19 cellular contexts compared by ENCODE assay signal in the genomic region with DNA sequence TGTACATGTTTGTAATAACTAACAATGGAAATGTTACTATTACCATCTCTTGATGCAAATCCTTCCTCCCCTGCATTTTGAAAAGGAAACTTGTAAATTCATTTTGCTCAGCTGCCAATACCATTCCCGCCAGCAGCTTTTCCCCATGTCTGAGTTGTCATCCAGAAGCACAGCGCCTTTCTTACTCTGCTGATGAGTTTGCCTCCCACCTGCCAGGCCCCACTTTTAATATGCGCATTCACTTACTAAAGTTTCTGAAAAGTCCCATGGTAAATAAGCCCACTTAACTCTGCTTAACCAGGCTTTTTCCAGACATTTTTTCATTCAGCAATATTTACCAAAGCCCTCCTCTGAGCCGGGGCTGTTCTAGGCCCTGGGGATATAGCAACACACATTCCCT. TPM values are rescaled to one million over a fixed set of nuclear protein-coding genes. Genes with fewer than 3 reads are reported as not detected.
DNase-seq lines count a peak whose midpoint lies in the region; ATAC-seq and TF ChIP-seq lines count a peak whose summit lies in the region.
"Had no signal": no experiment of that assay in that cellular context is flagged by ENCODE, and none has a peak within 500 bp of the region (broad histone marks: within the 10 kb centered on the region; RNA-seq: fewer than 3 reads in every experiment).

No MANE protein-coding gene starts in this region.

- H3K23ac ChIP-seq in H9 (ENCODE audit: insufficient read length, low read depth, low read length), result no peak overlapping the region
- H3K23ac ChIP-seq in neuronal stem cell (ENCODE audit: low read depth, low read length, poor library complexity), result no peak overlapping the region

- POLR2A ChIA-PET in CD8-positive, alpha-beta memory T cell (lab: Charles Lee), result no interaction called here

- H3K9me3 Mint-ChIP-seq in H9, result no peaks in the 10 kb centered on the region
- no peaks in the 10 kb centered on the region for H3K9me3 Mint-ChIP-seq in CD8-positive, alpha-beta memory T cell

- peak overlapping the region; percentile 7 to 63; a peak in 4 of 5 replicates for H3K4me3 Mint-ChIP-seq in H9
- peak overlapping the region in 1 of 7 donors; percentile 8 for H3K4me3 Mint-ChIP-seq in CD8-positive, alpha-beta memory T cell

- H4K20me1 ChIP-seq in H9 (ENCODE audit: control insufficient read depth, insufficient read depth, insufficient read length), result no peaks in the 10 kb centered on the region

- peaks cover 80 to 85% of the 10 kb centered on the region in 2 experiments for H3K4me1 Mint-ChIP-seq in H9
- H3K4me1 Mint-ChIP-seq in CD8-positive, alpha-beta memory T cell, result peaks cover 22 to 38% (median 26%) of the 10 kb centered on the region in 3 donors

- H3K79me2 ChIP-seq in H9 (ENCODE audit: insufficient read depth, low read length), result peaks cover 8% of the 10 kb centered on the region; the same call in 1 of the 2 replicates

- no peak for ATAC-seq in left lung

- H3K9me3 ChIP-seq in H9 (ENCODE audit: control insufficient read depth, low read depth, low read length), result no peaks in the 10 kb centered on the region
- no peaks in the 10 kb centered on the region for H3K9me3 ChIP-seq in NT2/D1 (ENCODE audit: insufficient read depth, low read length)
- H3K9me3 ChIP-seq in esophagus muscularis mucosa, result no peaks in the 10 kb centered on the region
- H3K9me3 ChIP-seq in neuronal stem cell (replicated peaks in 1 of 2; ENCODE audit: control insufficient read depth in 2 of 2, insufficient read depth in 1 of 2, low read depth in 1 of 2, low read length in 2 of 2), result no peaks in the 10 kb centered on the region
- no peaks in the 10 kb centered on the region for H3K9me3 ChIP-seq in left lung
- H3K9me3 ChIP-seq in CD8-positive, alpha-beta memory T cell (ENCODE audit: low read length), result no peaks in the 10 kb centered on the region
- H3K9me3 ChIP-seq: BLaER1 had no signal

- H3K56ac ChIP-seq in H9 (ENCODE audit: insufficient read length, low read depth, low read length), result no peak overlapping the region

- no peak overlapping the region for H2BK5ac ChIP-seq in H9 (ENCODE audit: insufficient read length, low read length)
- no peak overlapping the region for H2BK5ac ChIP-seq in neuronal stem cell (ENCODE audit: low read length)

- H2BK15ac ChIP-seq in H9 (ENCODE audit: low read depth, low read length), result no peak overlapping the region
- H2BK15ac ChIP-seq in neuronal stem cell (ENCODE audit: low read length), result no peak overlapping the region

- H2BK20ac ChIP-seq in H9 (ENCODE audit: low read depth, low read length, poor library complexity, severe bottlenecking), result no peak overlapping the region

- no peak overlapping the region for H3T11ph ChIP-seq in H9 (ENCODE audit: low read length)

- H3K9ac ChIP-seq in H9 (ENCODE audit: extremely low read depth, insufficient read length, low read length) (no peak overlapping the region), NT2/D1 (ENCODE audit: insufficient read length, low read depth) (no peak overlapping the region), neuronal stem cell (ENCODE audit: low read depth, low read length, poor library complexity) (no peak overlapping the region)
- H3K9ac ChIP-seq: BLaER1, GM23248 had no signal

- no peak overlapping the region for H2BK120ac ChIP-seq in H9 (ENCODE audit: low read depth, low read length, poor library complexity, severe bottlenecking)
- no peak overlapping the region for H2BK120ac ChIP-seq in neuronal stem cell (ENCODE audit: low read depth, low read length)

- H4K5ac ChIP-seq in H9 (ENCODE audit: insufficient read length, low read depth, low read length), result no peak overlapping the region

- intact Hi-C loops in esophagus muscularis mucosa (cut with DNase I), result no loop called here
- intact Hi-C loops in left lung (cut with DNase I), result no loop called here

- H2AK5ac ChIP-seq in H9 (ENCODE audit: insufficient read length, low read length), result no peak overlapping the region
- H2AK5ac ChIP-seq in neuronal stem cell (ENCODE audit: low read depth, low read length), result no peak overlapping the region

- no peak overlapping the region for H4K91ac ChIP-seq in H9 (ENCODE audit: insufficient read length, low read depth, low read length)
- no peak overlapping the region for H4K91ac ChIP-seq in neuronal stem cell (ENCODE audit: low read depth, low read length, poor library complexity)

- H2BK12ac ChIP-seq in H9 (ENCODE audit: insufficient read length, low read depth, low read length) (no peak overlapping the region), neuronal stem cell (ENCODE audit: low read length) (no peak overlapping the region)

- no CpG with 5 or more reads among the region's 4 CpGs for WGBS in H9 (ENCODE audit: extremely low coverage, insufficient read length, low lambda C conversion rate)
- WGBS in esophagus muscularis mucosa, result 95% methylated on average over 4 of the region's 4 CpGs
- WGBS in neuronal stem cell (ENCODE audit: extremely low coverage in 2 of 2, insufficient read length in 2 of 2, insufficient replicate concordance in 1 of 2), 2 donors, result no CpG with 5 or more reads among the region's 4 CpGs

- no peak overlapping the region for H3K18ac ChIP-seq in H9 (ENCODE audit: insufficient read length, low read depth, low read length)
- H3K18ac ChIP-seq in neuronal stem cell (ENCODE audit: low read length), result no peak overlapping the region

- H3K27ac ChIP-seq in H9 (ENCODE audit: insufficient read length, low read depth, low read length) (no peak overlapping the region), esophagus muscularis mucosa (replicated peaks in 1 of 4) (no peak overlapping the region), neuronal stem cell (replicated peaks; ENCODE audit: low read length) (peak overlapping the region; percentile 81), left lung (no peak overlapping the region)
- no peak overlapping the region for H3K27ac ChIP-seq in CD8-positive, alpha-beta memory T cell (ENCODE audit: low read depth, low read length)
- H3K27ac ChIP-seq: BLaER1, GM23248, SK-N-MC had no signal

- TF ChIP-seq CTCF in H9 (conservative IDR thresholded peaks at IDR 0.05) (no peak), esophagus muscularis mucosa (IDR thresholded peaks at IDR 0.05) (no peak), left lung (IDR thresholded peaks at IDR 0.05) (no peak)

- H3K14ac ChIP-seq in H9 (ENCODE audit: insufficient read depth, low read length), result no peak overlapping the region
- no peak overlapping the region for H3K14ac ChIP-seq in neuronal stem cell (ENCODE audit: low read length)

- H3K27me3 ChIP-seq in H9 (ENCODE audit: insufficient read depth, low read length) (no peaks in the 10 kb centered on the region), NT2/D1 (ENCODE audit: insufficient read depth, insufficient read length) (no peaks in the 10 kb centered on the region), esophagus muscularis mucosa (no peaks in the 10 kb centered on the region), neuronal stem cell (ENCODE audit: control insufficient read depth in 3 of 3, insufficient read depth in 3 of 3, low read depth in 1 of 3, low read length in 3 of 3) (no peaks in the 10 kb centered on the region), left lung (peaks cover 0 to 19% of the 10 kb centered on the region in 2 donors)
- H3K27me3 ChIP-seq in CD8-positive, alpha-beta memory T cell (ENCODE audit: insufficient read depth, low read length, poor library complexity, severe bottlenecking), result no peaks in the 10 kb centered on the region
- H3K27me3 ChIP-seq: BLaER1 had no signal

- DNase-seq in H9, result no peak
- peak; percentile 32 for DNase-seq in NT2/D1 (ENCODE audit: low read depth, low spot score)
- peak; percentile 31 for DNase-seq in esophagus muscularis mucosa (ENCODE audit: extremely low spot score)
- no peak for DNase-seq in neuronal stem cell (ENCODE audit: low spot score)
- DNase-seq in mesenteric fat pad (ENCODE audit: low spot score), result no peak
- no peak for DNase-seq in left lung
- DNase-seq in G401 (ENCODE audit: low spot score), result no peak
- DNase-seq in CD8-positive, alpha-beta memory T cell, result no peak
- DNase-seq: DMS153, GM23248, Karpas-422, NCI-H1105 treated with DMSO at 0.1 percent for 48 hours, NCI-H187, NCI-H2171, NCI-H446 treated with DMSO at 0.1 percent for 48 hours, NCI-H774 had no signal

- CTCF ChIA-PET in CD8-positive, alpha-beta memory T cell (lab: Charles Lee), result interaction anchor here (1.4 kb wide), 1 partner anchor 33 kb away, joined by 4 read pairs; no protein-coding TSS in a partner anchor

- H3K4me2 ChIP-seq in H9 (ENCODE audit: insufficient read depth, insufficient read length, low read length) (no peak overlapping the region), neuronal stem cell (ENCODE audit: insufficient read depth, low read length, poor library complexity, severe bottlenecking) (no peak overlapping the region)
- H3K4me2 ChIP-seq: BLaER1 had no signal

- H3K4me1 ChIP-seq in H9 (ENCODE audit: insufficient read depth, low read length) (peaks cover 31% of the 10 kb centered on the region), NT2/D1 (ENCODE audit: insufficient read depth, insufficient read length) (peaks cover 24% of the 10 kb centered on the region), esophagus muscularis mucosa (peaks cover 20 to 33% (median 26%) of the 10 kb centered on the region in 4 donors), neuronal stem cell (ENCODE audit: control insufficient read depth in 2 of 2, insufficient read depth in 1 of 2, low read depth in 1 of 2, low read length in 2 of 2) (peaks cover 20 to 21% of the 10 kb centered on the region in 2 donors), left lung (peaks cover 0 to 21% of the 10 kb centered on the region in 2 donors)
- H3K4me1 ChIP-seq in CD8-positive, alpha-beta memory T cell (ENCODE audit: insufficient read depth, low read length), result peaks cover 3% of the 10 kb centered on the region

- TF ChIP-seq POLR2A in esophagus muscularis mucosa (IDR thresholded peaks at IDR 0.05; ENCODE audit: low read depth), result no peak

- in situ Hi-C loops in G401 (cut with HindIII; ENCODE audit: low sequenced_read_pairs), result no loop called here

- H3K79me1 ChIP-seq in H9 (ENCODE audit: insufficient read depth, low read depth, low read length, poor library complexity, severe bottlenecking) (no peaks in the 10 kb centered on the region), neuronal stem cell (ENCODE audit: low read depth, low read length) (peaks cover 5% of the 10 kb centered on the region)

- peaks cover 13% of the 10 kb centered on the region for H3K23me2 ChIP-seq in H9 (ENCODE audit: insufficient read length, low read depth, low read length, poor library complexity, severe bottlenecking)

- H3K4me3 ChIP-seq in NT2/D1 (ENCODE audit: insufficient read length, low read depth), result no peak overlapping the region
- H3K4me3 ChIP-seq in esophagus muscularis mucosa, result no peak overlapping the region
- no peak overlapping the region for H3K4me3 ChIP-seq in neuronal stem cell (ENCODE audit: low read length in 2 of 2)
- H3K4me3 ChIP-seq in left lung, result no peak overlapping the region
- no peak overlapping the region for H3K4me3 ChIP-seq in CD8-positive, alpha-beta memory T cell (ENCODE audit: low read length)
- H3K4me3 ChIP-seq: BLaER1, GM23248, SK-N-MC had no signal

- H3K36me3 Mint-ChIP-seq in H9 (ENCODE audit: insufficient read depth in 1 of 3, low read depth in 3 of 3), result peaks cover 4 to 5% (median 5%) of the 10 kb centered on the region in 3 experiments; a peak in 6 of 7 replicates
- peaks cover 0 to 12% (median 0%) of the 10 kb centered on the region in 3 donors for H3K36me3 Mint-ChIP-seq in CD8-positive, alpha-beta memory T cell

- H2AFZ ChIP-seq in H9 (ENCODE audit: low read length) (no peak overlapping the region), neuronal stem cell (ENCODE audit: low read length) (no peak overlapping the region)
- H2AFZ ChIP-seq: GM23248 had no signal

- H4K8ac ChIP-seq in H9 (replicated peaks; ENCODE audit: insufficient read length, low read depth, low read length), result no peak overlapping the region
- no peak overlapping the region for H4K8ac ChIP-seq in neuronal stem cell (ENCODE audit: low read depth, low read length)

- H3K27ac Mint-ChIP-seq in H9, result peak overlapping the region; percentile 87 to 98 (median 98)
- peak overlapping the region in 2 of 8 donors; percentile 10 to 92 for H3K27ac Mint-ChIP-seq in CD8-positive, alpha-beta memory T cell

- H3K27me3 Mint-ChIP-seq in H9 (ENCODE audit: low read depth), result peaks cover 5% of the 10 kb centered on the region
- H3K27me3 Mint-ChIP-seq in CD8-positive, alpha-beta memory T cell, result no peaks in the 10 kb centered on the region

- TF ChIP-seq EP300 in esophagus muscularis mucosa (IDR thresholded peaks at IDR 0.05), result no peak

- peaks cover 24% of the 10 kb centered on the region for H3K36me3 ChIP-seq in NT2/D1 (ENCODE audit: insufficient read depth, insufficient read length, low read length)
- peaks cover 0 to 25% (median 5%) of the 10 kb centered on the region in 4 donors for H3K36me3 ChIP-seq in esophagus muscularis mucosa
- H3K36me3 ChIP-seq in neuronal stem cell (replicated peaks in 1 of 2; ENCODE audit: control insufficient read depth in 2 of 2, insufficient read depth in 2 of 2, low read length in 2 of 2), result peaks cover 3 to 27% of the 10 kb centered on the region in 2 donors
- H3K36me3 ChIP-seq in left lung, result no peaks in the 10 kb centered on the region
- no peaks in the 10 kb centered on the region for H3K36me3 ChIP-seq in CD8-positive, alpha-beta memory T cell (ENCODE audit: insufficient read depth, low read length)

- H3K4ac ChIP-seq in H9 (ENCODE audit: low read depth, low read length) (no peak overlapping the region), neuronal stem cell (ENCODE audit: low read length) (no peak overlapping the region)

RNA-seq across cellular contexts. Expression of a gene that starts 3.9 kb away (rescaled TPM):
- total RNA-seq in H9 (2021), result 29.7 and 29.8 TPM in 2 replicates
- total RNA-seq in esophagus muscularis mucosa, result 10 to 100 TPM; 10.8 to 17.0 (median 13.5) TPM
- 17.5 TPM for polyA plus RNA-seq in neuronal stem cell (2013, experiment 1 of 2)
- 16.7 TPM for polyA plus RNA-seq in neuronal stem cell (2013, experiment 2 of 2)
- 4.1 TPM for total RNA-seq in mesenteric fat pad
- total RNA-seq in left lung, result 10 to 100 TPM in 1 of 2 donors, 1 to 10 TPM in 1; 7.3 to 11.9 TPM
- 18.9 and 23.6 TPM in 2 replicates for total RNA-seq in G401 (2014; rRNA removed; shearing (Covaris generic))
- 10 to 100 TPM; 11.0 to 15.5 TPM for total RNA-seq in CD8-positive, alpha-beta memory T cell
- 7.2 TPM for polyA plus RNA-seq in CD8-positive, alpha-beta memory T cell

RNA-seq across cellular contexts. Expression of a gene that starts 56.7 kb away (rescaled TPM):
- not detected in 2 replicates for total RNA-seq in H9 (2021)
- total RNA-seq in esophagus muscularis mucosa, result not detected
- not detected for polyA plus RNA-seq in neuronal stem cell (2013, experiment 1 of 2)
- polyA plus RNA-seq in neuronal stem cell (2013, experiment 2 of 2), result not detected
- not detected for total RNA-seq in mesenteric fat pad
- total RNA-seq in left lung, result not detected
- total RNA-seq in G401 (2014; rRNA removed; shearing (Covaris generic)), result not detected in 2 replicates
- not detected for total RNA-seq in CD8-positive, alpha-beta memory T cell
- not detected for polyA plus RNA-seq in CD8-positive, alpha-beta memory T cell
- total RNA-seq: GM23248 had no signal
- polyA plus RNA-seq: AG04450, GM23248 had no signal

Comparison
In these comparisons a context has a peak if more than half of its experiments do, and no peak if none do; other contexts are left out.
1. DNase-seq: peak in NT2/D1 (single experiment) and esophagus muscularis mucosa (single experiment); none in H9 (single experiment), neuronal stem cell (single experiment), mesenteric fat pad (single experiment), left lung (0 of 2), G401 (single experiment) and CD8-positive, alpha-beta memory T cell (0 of 5).